ENCODE assay signal across 22 cellular contexts in the genomic region with DNA sequence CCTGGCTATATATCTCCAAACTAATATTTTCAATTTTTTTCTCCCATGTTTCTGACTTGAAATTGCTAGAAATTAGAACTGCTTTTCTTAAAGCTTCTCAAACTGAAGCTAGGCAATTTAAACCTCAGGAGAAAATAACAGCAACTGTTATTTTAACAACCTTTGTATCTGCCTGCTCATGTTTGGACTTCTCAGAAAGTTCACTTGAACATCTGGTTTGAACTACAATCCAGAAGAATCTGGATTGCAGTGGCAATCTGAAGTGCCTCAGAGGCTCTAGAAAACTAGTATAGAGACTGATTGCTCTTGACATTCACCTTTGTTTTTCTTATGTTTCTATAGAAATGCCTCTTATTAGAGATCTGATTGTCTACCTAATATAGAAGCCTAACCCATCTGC.
A peak's percentile ranks its signal among the peaks of the same experiment; 100 is the strongest.
DNase-seq lines count a peak whose midpoint lies in the region; ATAC-seq and TF ChIP-seq lines count a peak whose summit lies in the region.
"Had no signal": no experiment of that assay in that cellular context is flagged by ENCODE, and none has a peak within 500 bp of the region (broad histone marks: within the 10 kb centered on the region; RNA-seq: fewer than 3 reads in every experiment).

No MANE protein-coding gene starts in this region.

- H3K4me1 ChIP-seq in GM23338 (ENCODE audit: insufficient read depth) (peaks cover 16% of the 10 kb centered on the region; the same call in 1 of the 2 replicates), HAP-1 (peaks cover 16% of the 10 kb centered on the region)
- peaks cover 16% of the 10 kb centered on the region for H3K4me1 ChIP-seq in CD4-positive, alpha-beta memory T cell (ENCODE audit: insufficient read depth, low read length)
- H3K4me1 ChIP-seq: SJSA1 had no signal

- no peak overlapping the region for H3K4me3 Mint-ChIP-seq in GM23338
- no peak overlapping the region for H3K4me3 Mint-ChIP-seq in effector memory CD8-positive, alpha-beta T cell
- peak overlapping the region in 1 of 8 donors; percentile 5 for H3K4me3 Mint-ChIP-seq in CD4-positive, alpha-beta memory T cell
- H3K4me3 Mint-ChIP-seq: B cell; CD8-positive, alpha-beta memory T cell had no signal

- no peaks in the 10 kb centered on the region for H3K27me3 Mint-ChIP-seq in GM23338 (ENCODE audit: insufficient read depth, low read depth, poor library complexity)
- no peaks in the 10 kb centered on the region for H3K27me3 Mint-ChIP-seq in effector memory CD8-positive, alpha-beta T cell
- no peaks in the 10 kb centered on the region for H3K27me3 Mint-ChIP-seq in CD4-positive, alpha-beta memory T cell
- H3K27me3 Mint-ChIP-seq: CD8-positive, alpha-beta memory T cell had no signal

- H3K27ac ChIP-seq in GM23338 (ENCODE audit: low read depth) = no peak overlapping the region; the same call in 1 of the 2 replicates
- H3K27ac ChIP-seq in CD4-positive, alpha-beta memory T cell (ENCODE audit: low read depth, low read length) = no peak overlapping the region
- H3K27ac ChIP-seq: C4-2B, SJSA1 had no signal

- H3K4me3 ChIP-seq in GM23338 = no peak overlapping the region
- H3K4me3 ChIP-seq in HAP-1 = no peak overlapping the region
- H3K4me3 ChIP-seq in CD4-positive, alpha-beta memory T cell (ENCODE audit: low read length in 2 of 2) = no peak overlapping the region
- H3K4me3 ChIP-seq: MG63, SJSA1 had no signal

- H3K79me2 ChIP-seq in GM23338 (replicated peaks; ENCODE audit: insufficient read depth) = no peaks in the 10 kb centered on the region

- H3K27me3 ChIP-seq in GM23338 (ENCODE audit: insufficient read depth) (no peaks in the 10 kb centered on the region), HAP-1 (ENCODE audit: low read depth) (peaks cover 14% of the 10 kb centered on the region)
- no peaks in the 10 kb centered on the region for H3K27me3 ChIP-seq in CD4-positive, alpha-beta memory T cell (ENCODE audit: insufficient read depth, low read length)
- H3K27me3 ChIP-seq: MG63 had no signal

- H3K4me1 Mint-ChIP-seq in GM23338 = peaks cover 23% of the 10 kb centered on the region
- peaks cover 24 to 66% of the 10 kb centered on the region in 2 donors for H3K4me1 Mint-ChIP-seq in effector memory CD8-positive, alpha-beta T cell (ENCODE audit: low read depth in 2 of 2)
- peaks cover 19 to 41% (median 33%) of the 10 kb centered on the region in 4 donors for H3K4me1 Mint-ChIP-seq in CD4-positive, alpha-beta memory T cell
- H3K4me1 Mint-ChIP-seq: B cell had no signal

- peak overlapping the region; percentile 29; the same call in 1 of the 2 replicates for H3K27ac Mint-ChIP-seq in GM23338
- peak overlapping the region; percentile 78 to 83 for H3K27ac Mint-ChIP-seq in effector memory CD8-positive, alpha-beta T cell
- H3K27ac Mint-ChIP-seq in CD4-positive, alpha-beta memory T cell = no peak overlapping the region
- H3K27ac Mint-ChIP-seq: B cell had no signal

- H3K36me3 ChIP-seq in GM23338 (ENCODE audit: insufficient read depth) (peaks cover 3% of the 10 kb centered on the region; the same call in 1 of the 2 replicates), HAP-1 (replicated peaks) (no peaks in the 10 kb centered on the region)
- peaks cover 11% of the 10 kb centered on the region for H3K36me3 ChIP-seq in CD4-positive, alpha-beta memory T cell (ENCODE audit: insufficient read depth, low read length)
- H3K36me3 ChIP-seq: MG63, SJSA1 had no signal

- no peaks in the 10 kb centered on the region for H3F3A ChIP-seq in GM23338 (replicated peaks; ENCODE audit: low read depth)

- ATAC-seq in GM23338 (no peak), left lobe of liver (peak; percentile 55), GM21737 (IDR thresholded peaks at IDR 0.05; ENCODE audit: unreplicated experiment) (no peak)
- ATAC-seq in effector memory CD8-positive, alpha-beta T cell (replicated peaks) = no peak

- no peaks in the 10 kb centered on the region for H3K9me3 ChIP-seq in HAP-1
- H3K9me3 ChIP-seq in CD4-positive, alpha-beta memory T cell (ENCODE audit: control insufficient read depth in 1 of 2, low read length in 2 of 2) = no peaks in the 10 kb centered on the region
- H3K9me3 ChIP-seq: MG63, SJSA1 had no signal

- no peak for TF ChIP-seq CTCF in GM23338 (conservative IDR thresholded peaks at IDR 0.05; ENCODE audit: low read depth in 2 of 2)

- POLR2A ChIA-PET in CD4-positive, alpha-beta memory T cell (lab: Charles Lee; ENCODE audit: partially characterized antibody) = interaction anchor here (1.2 kb wide), 1 partner anchor 28 kb away, joined by 5 read pairs; no protein-coding TSS in a partner anchor

- CTCF ChIA-PET in CD4-positive, alpha-beta memory T cell (lab: Charles Lee; ENCODE audit: partially characterized antibody) = no interaction called here

- no peaks in the 10 kb centered on the region for H3K9me2 ChIP-seq in GM23338 (ENCODE audit: insufficient read depth)

- peak overlapping the region; percentile 65 for H3K4me2 ChIP-seq in GM23338

- in situ Hi-C loops in HAP-1 (cut with MboI; ENCODE audit: low sequenced_read_pairs) = no loop called here

- intact Hi-C loops in CD4-positive, alpha-beta memory T cell (cut with micrococcal nuclease) = no loop called here

- peaks cover 12% of the 10 kb centered on the region; the same call in 2 of the 3 replicates for H3K36me3 Mint-ChIP-seq in GM23338 (ENCODE audit: low read depth)
- H3K36me3 Mint-ChIP-seq in effector memory CD8-positive, alpha-beta T cell (ENCODE audit: insufficient read depth) = peaks cover 13% of the 10 kb centered on the region
- H3K36me3 Mint-ChIP-seq in CD4-positive, alpha-beta memory T cell = peaks cover 45 to 55% of the 10 kb centered on the region in 2 donors

- peaks cover 14% of the 10 kb centered on the region; the same call in 2 of the 3 replicates for H3K9me3 Mint-ChIP-seq in GM23338
- no peaks in the 10 kb centered on the region for H3K9me3 Mint-ChIP-seq in effector memory CD8-positive, alpha-beta T cell
- peaks cover 0 to 15% (median 4%) of the 10 kb centered on the region in 8 donors for H3K9me3 Mint-ChIP-seq in CD4-positive, alpha-beta memory T cell

- no peaks in the 10 kb centered on the region for H4K20me1 ChIP-seq in GM23338 (replicated peaks; ENCODE audit: insufficient read depth)

- DNase-seq in GM23338 (ENCODE audit: low spot score) (no peak), HAP-1 (ENCODE audit: low spot score in 2 of 2) (peak; percentile 12 to 45), left lobe of liver (ENCODE audit: low spot score) (no peak), NCI-H1417 (lab: John Stamatoyannopoulos, UW) (no peak), NCI-H1930 (lab: John Stamatoyannopoulos, UW) (no peak)
- no peak for DNase-seq in effector memory CD8-positive, alpha-beta T cell
- DNase-seq in CD4-positive, alpha-beta memory T cell = no peak
- DNase-seq: CD8-positive, alpha-beta memory T cell; IMR-90; KG1; MG63; NCI-H1105 treated with DMSO at 0.1 percent for 48 hours; NCI-H2081; NCI-H2171 treated with DMSO at 0.1 percent for 48 hours; NCI-H524; NCI-H774; Right ventricle myocardium superior; RPMI8226 had no signal

- peak overlapping the region; percentile 11; the same call in 1 of the 2 replicates for H2AFZ ChIP-seq in GM23338

TF ChIP-seq in GM23338, 12 proteins besides CTCF, POLR2A, EP300 and RAD21:
- TF ChIP-seq POLR2AphosphoS5 (IDR thresholded peaks at IDR 0.05; ENCODE audit: low read depth) (no peak), STAT1 (IDR thresholded peaks at IDR 0.05; ENCODE audit: unreplicated experiment) (no peak), REST (IDR thresholded peaks at IDR 0.05; ENCODE audit: unreplicated experiment) (no peak)

Comparison
In these comparisons a context has a peak if more than half of its experiments do, and no peak if none do; other contexts are left out.
1. DNase-seq: peak in HAP-1 (2 of 2); none in GM23338 (single experiment), effector memory CD8-positive, alpha-beta T cell (0 of 3), left lobe of liver (single experiment), CD4-positive, alpha-beta memory T cell (0 of 5), NCI-H1417 (0 of 3) and NCI-H1930 (0 of 2).
2. H3K27ac Mint-ChIP-seq: peak in GM23338 (single experiment) and effector memory CD8-positive, alpha-beta T cell (2 of 2); none in CD4-positive, alpha-beta memory T cell (0 of 7).